3 cellular contexts compared by ENCODE assay signal in the genomic region with DNA sequence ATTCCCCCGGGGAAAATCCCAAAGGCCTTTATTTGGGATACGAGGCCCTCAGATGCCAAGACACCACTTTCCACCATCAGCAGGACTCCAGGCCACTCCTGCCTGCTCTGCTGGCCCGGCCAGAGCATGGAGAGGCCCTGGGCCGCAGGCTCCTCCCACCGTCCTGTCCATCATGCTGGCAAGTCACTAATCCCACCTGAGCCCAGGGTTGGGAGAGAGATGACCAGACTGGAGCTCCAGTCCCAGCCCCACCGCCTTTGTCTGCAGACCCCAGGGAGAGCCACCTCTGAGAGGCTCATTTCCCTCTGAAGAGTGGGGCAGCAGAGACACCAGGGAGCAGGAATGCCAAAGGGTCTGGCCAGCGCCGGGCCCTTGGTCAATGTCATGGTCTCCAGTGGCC.
TF ChIP-seq lines count a peak whose summit lies in the region.

No MANE protein-coding gene starts in this region.

TF ChIP-seq in A549, 52 proteins besides CTCF, POLR2A, EP300 and RAD21:
- TF ChIP-seq PHF8 (IDR thresholded peaks at IDR 0.05; ENCODE audit: borderline replicate concordance, low read depth) = no peak

TF ChIP-seq in WTC11, 78 proteins besides CTCF, POLR2A, EP300 and RAD21:
- TF ChIP-seq, protein P1, sequence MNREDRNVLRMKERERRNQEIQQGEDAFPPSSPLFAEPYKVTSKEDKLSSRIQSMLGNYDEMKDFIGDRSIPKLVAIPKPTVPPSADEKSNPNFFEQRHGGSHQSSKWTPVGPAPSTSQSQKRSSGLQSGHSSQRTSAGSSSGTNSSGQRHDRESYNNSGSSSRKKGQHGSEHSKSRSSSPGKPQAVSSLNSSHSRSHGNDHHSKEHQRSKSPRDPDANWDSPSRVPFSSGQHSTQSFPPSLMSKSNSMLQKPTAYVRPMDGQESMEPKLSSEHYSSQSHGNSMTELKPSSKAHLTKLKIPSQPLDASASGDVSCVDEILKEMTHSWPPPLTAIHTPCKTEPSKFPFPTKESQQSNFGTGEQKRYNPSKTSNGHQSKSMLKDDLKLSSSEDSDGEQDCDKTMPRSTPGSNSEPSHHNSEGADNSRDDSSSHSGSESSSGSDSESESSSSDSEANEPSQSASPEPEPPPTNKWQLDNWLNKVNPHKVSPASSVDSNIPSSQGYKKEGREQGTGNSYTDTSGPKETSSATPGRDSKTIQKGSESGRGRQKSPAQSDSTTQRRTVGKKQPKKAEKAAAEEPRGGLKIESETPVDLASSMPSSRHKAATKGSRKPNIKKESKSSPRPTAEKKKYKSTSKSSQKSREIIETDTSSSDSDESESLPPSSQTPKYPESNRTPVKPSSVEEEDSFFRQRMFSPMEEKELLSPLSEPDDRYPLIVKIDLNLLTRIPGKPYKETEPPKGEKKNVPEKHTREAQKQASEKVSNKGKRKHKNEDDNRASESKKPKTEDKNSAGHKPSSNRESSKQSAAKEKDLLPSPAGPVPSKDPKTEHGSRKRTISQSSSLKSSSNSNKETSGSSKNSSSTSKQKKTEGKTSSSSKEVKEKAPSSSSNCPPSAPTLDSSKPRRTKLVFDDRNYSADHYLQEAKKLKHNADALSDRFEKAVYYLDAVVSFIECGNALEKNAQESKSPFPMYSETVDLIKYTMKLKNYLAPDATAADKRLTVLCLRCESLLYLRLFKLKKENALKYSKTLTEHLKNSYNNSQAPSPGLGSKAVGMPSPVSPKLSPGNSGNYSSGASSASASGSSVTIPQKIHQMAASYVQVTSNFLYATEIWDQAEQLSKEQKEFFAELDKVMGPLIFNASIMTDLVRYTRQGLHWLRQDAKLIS (CRISPR knock-in tag; IDR thresholded peaks at IDR 0.05; ENCODE audit: borderline replicate concordance) = no peak
- no peak for TF ChIP-seq ZNF396 (CRISPR knock-in tag; IDR thresholded peaks at IDR 0.05; ENCODE audit: borderline replicate concordance)

TF ChIP-seq in neural cell, 6 proteins besides CTCF, POLR2A, EP300 and RAD21:
- TF ChIP-seq SMC3 (conservative IDR thresholded peaks at IDR 0.05; ENCODE audit: poor library complexity) = no peak
- TF ChIP-seq POLR2AphosphoS5 (IDR thresholded peaks at IDR 0.05) = peak; percentile 4
- no peak for TF ChIP-seq EZH2 (IDR thresholded peaks at IDR 0.05; ENCODE audit: borderline replicate concordance, insufficient read depth, low read length, poor library complexity, severe bottlenecking)
